ENCODE assay signal across 13 cellular contexts in the genomic region with DNA sequence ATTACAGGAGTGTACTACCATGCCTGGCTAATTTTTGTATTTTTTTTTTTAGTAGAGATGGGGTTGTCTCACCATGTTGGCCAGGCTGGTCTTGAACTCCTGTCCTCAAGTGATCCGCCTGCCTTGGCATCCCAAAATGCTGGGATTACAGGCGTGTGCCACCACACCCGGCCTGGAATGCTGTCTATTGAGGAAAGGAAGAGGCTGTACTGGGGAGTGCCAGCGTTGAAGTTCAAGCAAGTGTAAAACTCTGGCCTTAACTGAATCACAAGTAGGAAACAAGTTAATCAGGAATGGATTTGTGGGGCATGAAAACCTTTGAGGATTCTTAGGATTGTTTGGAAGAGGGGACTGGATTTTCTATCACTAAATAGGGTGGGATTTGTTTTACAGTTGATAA. TPM values are rescaled to one million over a fixed set of nuclear protein-coding genes. Genes with fewer than 3 reads are reported as not detected.
A peak's percentile ranks its signal among the peaks of the same experiment; 100 is the strongest.
DNase-seq lines count a peak whose midpoint lies in the region; ATAC-seq and TF ChIP-seq lines count a peak whose summit lies in the region.
"Had no signal": no experiment of that assay in that cellular context is flagged by ENCODE, and none has a peak within 500 bp of the region (broad histone marks: within the 10 kb centered on the region; RNA-seq: fewer than 3 reads in every experiment).

No MANE protein-coding gene starts in this region.

- POLR2A ChIA-PET in CD8-positive, alpha-beta T cell (lab: Charles Lee): no interaction called here
- POLR2A ChIA-PET in naive thymus-derived CD4-positive, alpha-beta T cell (lab: Charles Lee): interaction anchor here (1.5 kb wide), 1 partner anchor 13 kb away, joined by 3 read pairs; no protein-coding TSS in a partner anchor

- H3K4me1 ChIP-seq in CD8-positive, alpha-beta T cell (ENCODE audit: insufficient read depth, low read length): peaks cover 28% of the 10 kb centered on the region
- peaks cover 8% of the 10 kb centered on the region for H3K4me1 ChIP-seq in HUES6 (ENCODE audit: control insufficient read depth, insufficient read depth, low read length)
- H3K4me1 ChIP-seq in naive thymus-derived CD4-positive, alpha-beta T cell (ENCODE audit: control insufficient read depth in 2 of 2, insufficient read depth in 2 of 2, low read length in 2 of 2): peaks cover 21 to 27% of the 10 kb centered on the region in 2 donors

- CTCF ChIA-PET in CD8-positive, alpha-beta T cell (lab: Charles Lee): interaction anchor here (3.7 kb wide), 1 partner anchor 9 kb away, joined by 17 read pairs; no protein-coding TSS in a partner anchor
- CTCF ChIA-PET in naive thymus-derived CD4-positive, alpha-beta T cell (lab: Charles Lee): no interaction called here

- no peak overlapping the region for H3K9ac ChIP-seq in HUES6 (ENCODE audit: low read length)

- H3K27ac ChIP-seq in CD8-positive, alpha-beta T cell (ENCODE audit: low read depth, low read length): no peak overlapping the region
- H3K27ac ChIP-seq in HUES6 (ENCODE audit: low read depth, low read length): no peak overlapping the region
- no peak overlapping the region for H3K27ac ChIP-seq in naive thymus-derived CD4-positive, alpha-beta T cell (ENCODE audit: low read depth, low read length)

- intact Hi-C loops in CD8-positive, alpha-beta T cell (cut with DNase I, micrococcal nuclease): loop anchor here (5.0 kb wide), 5 partner anchors 302 to 1548 kb away; a partner anchor contains a TSS
- intact Hi-C loops in naive thymus-derived CD4-positive, alpha-beta T cell (cut with micrococcal nuclease): loop anchor here (5.0 to 10.0 kb wide), 6 partner anchors 240 to 1397 kb away; a partner anchor contains a TSS

- no peak for ATAC-seq in CD8-positive, alpha-beta T cell
- no peak for ATAC-seq in central memory CD8-positive, alpha-beta T cell (replicated peaks; ENCODE audit: extremely low read depth, poor library complexity, severe bottlenecking)
- ATAC-seq in naive thymus-derived CD4-positive, alpha-beta T cell: no peak
- ATAC-seq in GM18520 (IDR thresholded peaks at IDR 0.05; ENCODE audit: unreplicated experiment): no peak

- no peaks in the 10 kb centered on the region for H3K27me3 Mint-ChIP-seq in CD8-positive, alpha-beta T cell (ENCODE audit: low read depth)
- no peaks in the 10 kb centered on the region for H3K27me3 Mint-ChIP-seq in central memory CD8-positive, alpha-beta T cell
- peaks cover 0 to 5% (median 0%) of the 10 kb centered on the region in 5 donors for H3K27me3 Mint-ChIP-seq in naive thymus-derived CD4-positive, alpha-beta T cell

- H3K4me3 Mint-ChIP-seq in CD8-positive, alpha-beta T cell: peak overlapping the region; percentile 20
- no peak overlapping the region for H3K4me3 Mint-ChIP-seq in central memory CD8-positive, alpha-beta T cell
- peak overlapping the region in 8 of 10 donors; percentile 4 to 69 (median 48) for H3K4me3 Mint-ChIP-seq in naive thymus-derived CD4-positive, alpha-beta T cell

- H3K9me3 Mint-ChIP-seq in CD8-positive, alpha-beta T cell: no peaks in the 10 kb centered on the region
- H3K9me3 Mint-ChIP-seq in central memory CD8-positive, alpha-beta T cell: no peaks in the 10 kb centered on the region
- H3K9me3 Mint-ChIP-seq in naive thymus-derived CD4-positive, alpha-beta T cell: peaks cover 0 to 5% (median 0%) of the 10 kb centered on the region in 11 donors

- H3K36me3 ChIP-seq in CD8-positive, alpha-beta T cell (ENCODE audit: insufficient read depth, low read length): no peaks in the 10 kb centered on the region
- H3K36me3 ChIP-seq in HUES6 (ENCODE audit: control insufficient read depth, insufficient read depth, low read length): no peaks in the 10 kb centered on the region
- H3K36me3 ChIP-seq in naive thymus-derived CD4-positive, alpha-beta T cell (ENCODE audit: control insufficient read depth in 2 of 3, insufficient read depth in 3 of 3, low read length in 3 of 3): peaks cover 0 to 4% (median 0%) of the 10 kb centered on the region in 3 experiments
- H3K36me3 ChIP-seq: right atrium auricular region had no signal

- no peaks in the 10 kb centered on the region for H3K27me3 ChIP-seq in CD8-positive, alpha-beta T cell (ENCODE audit: insufficient read depth, low read length)
- no peaks in the 10 kb centered on the region for H3K27me3 ChIP-seq in HUES6 (ENCODE audit: control insufficient read depth, insufficient read depth, low read length)
- H3K27me3 ChIP-seq in naive thymus-derived CD4-positive, alpha-beta T cell (ENCODE audit: control insufficient read depth in 2 of 2, insufficient read depth in 2 of 2, low read length in 2 of 2): no peaks in the 10 kb centered on the region
- H3K27me3 ChIP-seq: right atrium auricular region had no signal

- peak overlapping the region; percentile 73 for H3K27ac Mint-ChIP-seq in CD8-positive, alpha-beta T cell
- peak overlapping the region; percentile 95 for H3K27ac Mint-ChIP-seq in central memory CD8-positive, alpha-beta T cell (ENCODE audit: low read depth)
- H3K27ac Mint-ChIP-seq in naive thymus-derived CD4-positive, alpha-beta T cell: peak overlapping the region in 7 of 9 donors; percentile 82 to 96 (median 92)

- no peak overlapping the region for H3K4me3 ChIP-seq in CD8-positive, alpha-beta T cell (ENCODE audit: low read depth, low read length)
- peak overlapping the region; percentile 90; the same call in 1 of the 2 replicates for H3K4me3 ChIP-seq in HUES6 (ENCODE audit: low read depth, low read length)
- H3K4me3 ChIP-seq in naive thymus-derived CD4-positive, alpha-beta T cell (ENCODE audit: low read length): no peak overlapping the region

- no peak for DNase-seq in CD8-positive, alpha-beta T cell
- no peak for DNase-seq in central memory CD8-positive, alpha-beta T cell (ENCODE audit: low spot score in 2 of 2)
- DNase-seq in naive thymus-derived CD4-positive, alpha-beta T cell: no peak
- no peak for DNase-seq in H4 (ENCODE audit: low spot score)
- DNase-seq in HK-2 (ENCODE audit: unreplicated experiment): no peak
- DNase-seq: activated CD4-positive, alpha-beta T cell treated with anti-CD3 and anti-CD28 coated beads for 48 hours; amygdala; C1 segment of cervical spinal cord; stimulated activated CD4-positive, alpha-beta T cell treated with anti-CD3 and anti-CD28 coated beads, Interleukin-4, amount 100 ng/mL, for 4 hours had no signal

- peaks cover 36% of the 10 kb centered on the region for H3K4me1 Mint-ChIP-seq in CD8-positive, alpha-beta T cell (ENCODE audit: low read depth)
- peaks cover 43% of the 10 kb centered on the region for H3K4me1 Mint-ChIP-seq in central memory CD8-positive, alpha-beta T cell
- peaks cover 24 to 40% (median 30%) of the 10 kb centered on the region in 7 donors for H3K4me1 Mint-ChIP-seq in naive thymus-derived CD4-positive, alpha-beta T cell

- peaks cover 10% of the 10 kb centered on the region for H3K36me3 Mint-ChIP-seq in CD8-positive, alpha-beta T cell
- peaks cover 27% of the 10 kb centered on the region for H3K36me3 Mint-ChIP-seq in central memory CD8-positive, alpha-beta T cell (ENCODE audit: insufficient read depth)
- H3K36me3 Mint-ChIP-seq in naive thymus-derived CD4-positive, alpha-beta T cell: peaks cover 0 to 9% (median 3%) of the 10 kb centered on the region in 5 donors

- TF ChIP-seq CTCF in CD8-positive, alpha-beta T cell (IDR thresholded peaks at IDR 0.05): no peak

- no peaks in the 10 kb centered on the region for H3K9me3 ChIP-seq in CD8-positive, alpha-beta T cell (ENCODE audit: low read length)
- no peaks in the 10 kb centered on the region for H3K9me3 ChIP-seq in HUES6 (ENCODE audit: control insufficient read depth, insufficient read depth, low read depth, low read length)
- no peaks in the 10 kb centered on the region for H3K9me3 ChIP-seq in naive thymus-derived CD4-positive, alpha-beta T cell (ENCODE audit: control insufficient read depth in 2 of 3, low read length in 3 of 3)
- H3K9me3 ChIP-seq: right atrium auricular region had no signal

RNA-seq across cellular contexts. Expression of a gene that starts 1.4 kb away (rescaled TPM):
- 10 to 100 TPM; 57.0 to 69.6 TPM for total RNA-seq in CD8-positive, alpha-beta T cell
- total RNA-seq in naive thymus-derived CD4-positive, alpha-beta T cell: 10 to 100 TPM; 30.0 to 59.2 (median 47.3) TPM
- polyA plus RNA-seq in naive thymus-derived CD4-positive, alpha-beta T cell: 10 to 100 TPM; 11.0 to 19.4 TPM
- total RNA-seq in H4 (2014; rRNA removed; shearing (Covaris generic)): 26.2 TPM in 2 replicates

RNA-seq across cellular contexts. Expression of a gene that starts 32.3 kb away (rescaled TPM):
- not detected for total RNA-seq in CD8-positive, alpha-beta T cell
- not detected for total RNA-seq in naive thymus-derived CD4-positive, alpha-beta T cell
- polyA plus RNA-seq in naive thymus-derived CD4-positive, alpha-beta T cell: not detected
- 1.0 and 1.5 TPM in 2 replicates for total RNA-seq in H4 (2014; rRNA removed; shearing (Covaris generic))
- total RNA-seq: G401 had no signal
